ENCODE assay signal across 8 cellular contexts in the genomic region with DNA sequence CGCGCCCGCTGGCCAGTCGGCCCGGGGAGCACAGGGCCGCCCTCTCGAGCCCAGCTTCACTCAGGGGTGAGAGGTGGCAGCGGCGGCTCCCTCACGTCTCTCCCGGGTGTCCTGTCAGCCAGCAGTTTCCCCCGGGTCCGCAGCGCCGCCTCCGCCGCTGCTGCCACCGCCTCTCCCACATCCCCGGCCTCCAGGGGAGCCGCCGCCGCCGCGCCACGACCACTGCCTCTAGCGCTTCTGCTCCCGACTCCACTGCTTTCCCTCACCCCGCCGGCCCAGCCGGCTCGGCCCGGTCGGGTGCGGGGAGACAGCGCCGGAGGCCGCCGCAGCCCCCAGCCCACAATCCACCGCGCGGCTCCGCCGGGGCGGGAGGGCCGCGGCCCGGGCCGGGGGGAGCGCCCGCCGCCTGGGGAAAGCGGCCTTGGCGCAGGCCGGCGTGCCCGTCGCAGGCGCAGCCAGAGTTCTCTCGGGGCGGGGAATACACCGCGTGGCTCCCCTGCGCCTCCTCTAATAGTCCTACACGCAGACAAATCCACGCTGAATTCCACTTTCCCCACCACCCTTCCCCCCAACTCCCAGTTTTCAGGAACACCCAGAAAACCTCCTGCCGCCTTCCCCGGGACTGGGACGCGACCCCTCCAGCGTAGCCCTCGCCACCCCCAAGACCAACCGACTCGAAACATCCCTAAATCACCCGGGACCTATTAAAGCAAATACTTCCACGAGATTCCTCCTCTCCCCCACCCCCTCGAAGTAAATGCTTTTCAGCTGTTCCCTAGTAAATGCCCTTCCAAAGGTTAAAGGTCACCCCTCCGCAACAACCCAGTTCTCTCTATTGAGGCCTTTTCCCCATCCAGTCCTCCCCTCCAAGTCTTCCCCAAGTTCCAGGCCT. TPM values are rescaled to one million over a fixed set of nuclear protein-coding genes. Genes with fewer than 3 reads are reported as not detected.
DNase-seq lines count a peak whose midpoint lies in the region; ATAC-seq lines count a peak whose summit lies in the region.

Gene VPS54 (minus strand): TSS at position 346 of the 892 bp plus-strand sequence. CDS start 35,429 bp downstream, outside the sequence.

- peak within 1 kb of the TSS; percentile 96 for H3K27ac Mint-ChIP-seq in T-helper 2 cell treated with Interferon-gamma antibody and Interleukin-4, amounts not matched to agents 5 μg/mL and 100 μg/mL, for 36 hours

- in situ Hi-C loops in KBM-7 (cut with MboI; ENCODE audit: low pct_unique_long_range_greater_than_20kb, low sequenced_read_pairs), result no loop called here

- H3K9me3 Mint-ChIP-seq in T-helper 2 cell treated with Interferon-gamma antibody and Interleukin-4, amounts not matched to agents 5 μg/mL and 100 μg/mL, for 36 hours, result no peaks in the 10 kb centered on the region

- intact Hi-C loops in sciatic nerve (cut with DNase I), result no loop called here

- peaks cover 12% of the 10 kb centered on the region for H3K36me3 Mint-ChIP-seq in T-helper 2 cell treated with Interferon-gamma antibody and Interleukin-4, amounts not matched to agents 5 μg/mL and 100 μg/mL, for 36 hours (ENCODE audit: low read depth)

- ATAC-seq in GM21576 (IDR thresholded peaks at IDR 0.05; ENCODE audit: unreplicated experiment) (peak; percentile 59), sciatic nerve (peak; percentile 86)

- peaks cover 35% of the 10 kb centered on the region for H3K4me1 Mint-ChIP-seq in T-helper 2 cell treated with Interferon-gamma antibody and Interleukin-4, amounts not matched to agents 5 μg/mL and 100 μg/mL, for 36 hours (ENCODE audit: low read depth)

- DNase-seq in ELF-1 (ENCODE audit: low read depth, low spot score) (peak; percentile 73), KBM-7 (peak; percentile 63), astrocyte of the hippocampus (ENCODE audit: low read depth, low spot score) (peak; percentile 86), hypothalamus (lab: John Stamatoyannopoulos, UW) (peak in 50 of 51 donors; percentile 15 to 87 (median 66)), sciatic nerve (ENCODE audit: low spot score) (peak; percentile 76), NCI-H128 (lab: John Stamatoyannopoulos, UW; ENCODE audit: unreplicated experiment) (no peak)
- peak; percentile 59 for DNase-seq in T-helper 2 cell treated with Interferon-gamma antibody and Interleukin-4, amounts not matched to agents 5 μg/mL and 100 μg/mL, for 36 hours (ENCODE audit: low spot score)

- peak within 1 kb of the TSS; percentile 96 for H3K4me3 Mint-ChIP-seq in T-helper 2 cell treated with Interferon-gamma antibody and Interleukin-4, amounts not matched to agents 5 μg/mL and 100 μg/mL, for 36 hours

- H3K27me3 Mint-ChIP-seq in T-helper 2 cell treated with Interferon-gamma antibody and Interleukin-4, amounts not matched to agents 5 μg/mL and 100 μg/mL, for 36 hours (ENCODE audit: low read depth), result no peaks in the 10 kb centered on the region

RNA-seq across cellular contexts. Expression of gene VPS54, which starts in this region (rescaled TPM):
- total RNA-seq in sciatic nerve, result 27.9 TPM
